Comparison of ENCODE assay signal across 26 cellular contexts in the genomic region with DNA sequence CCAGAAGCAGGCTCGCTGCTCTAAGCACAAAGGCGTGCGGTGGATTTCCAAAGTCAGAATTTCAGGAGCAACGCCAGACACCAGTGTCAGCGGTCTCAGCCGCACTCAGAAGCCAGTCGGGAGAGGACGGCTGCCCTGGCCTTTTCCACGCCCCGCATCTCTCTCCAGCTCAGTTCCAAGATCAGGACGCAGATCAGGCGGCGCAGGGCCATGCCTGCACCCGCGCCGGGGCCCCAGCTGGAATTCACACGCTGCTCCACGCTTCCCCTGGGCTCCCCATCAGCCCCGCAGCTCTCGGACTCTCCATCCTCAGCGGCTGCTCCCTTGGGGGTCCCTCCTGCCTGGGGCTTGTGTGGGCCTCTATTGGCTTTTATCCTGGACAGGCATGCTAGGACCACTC.
"Had no signal": no experiment of that assay in that cellular context is flagged by ENCODE, and none has a peak within 500 bp of the region (broad histone marks: within the 10 kb centered on the region; RNA-seq: fewer than 3 reads in every experiment).

No MANE protein-coding gene starts in this region.

- H3K36me3 Mint-ChIP-seq: activated naive CD8-positive, alpha-beta T cell treated with anti-CD3 and anti-CD28 coated beads for 36 hours had no signal

- H3K27me3 ChIP-seq: sigmoid colon, upper lobe of left lung had no signal

- H3K9me3 ChIP-seq: heart left ventricle, lower lobe of right lung, mucosa of descending colon, sigmoid colon, thoracic aorta, upper lobe of left lung had no signal

- H3K4me1 ChIP-seq: sigmoid colon had no signal

- H3K27ac ChIP-seq: epithelial cell of prostate, heart left ventricle, lower lobe of right lung, sigmoid colon, upper lobe of left lung had no signal

- H3K27ac Mint-ChIP-seq: activated naive CD8-positive, alpha-beta T cell treated with anti-CD3 and anti-CD28 coated beads for 36 hours; endodermal cell had no signal

- ATAC-seq: activated T-cell treated with anti-CD3 and anti-CD28 coated beads, Interleukin-2, amount 50 U/mL, for 4 hours; mucosa of descending colon had no signal

- H3K36me3 ChIP-seq: heart left ventricle, lower lobe of right lung, sigmoid colon, thoracic aorta, upper lobe of left lung had no signal

- H3K9me3 Mint-ChIP-seq: activated naive CD8-positive, alpha-beta T cell treated with anti-CD3 and anti-CD28 coated beads for 36 hours had no signal

- DNase-seq: activated CD4-positive, alpha-beta T cell treated with anti-CD3 and anti-CD28 coated beads for 1 hour; activated CD4-positive, alpha-beta T cell treated with anti-CD3 and anti-CD28 coated beads, Interleukin-2, amount 50 U/mL, for 4 hours; activated CD8-positive, alpha-beta memory T cell treated with anti-CD3 and anti-CD28 coated beads, Interleukin-2, amount 50 U/mL, for 48 hours; activated naive CD4-positive, alpha-beta T cell treated with Interleukin-2 at 50 U/mL for 16 hours; activated naive CD8-positive, alpha-beta T cell treated with anti-CD3 and anti-CD28 coated beads for 36 hours; activated T-cell treated with anti-CD3 and anti-CD28 coated beads, Interleukin-2, amount 50 U/mL, for 4 hours; cerebellar nuclear complex; cortex of kidney; endodermal cell; heart left ventricle; islet precursor cell; left cardiac atrium; lower lobe of right lung; mesendoderm; mucosa of descending colon; occipital lobe; sigmoid colon; stimulated activated CD4-positive, alpha-beta T cell treated with anti-CD3 and anti-CD28 coated beads, Interleukin-15, amount 100 ng/mL, for 24 hours; stimulated activated CD4-positive, alpha-beta T cell treated with anti-CD3 and anti-CD28 coated beads, Interleukin-2, amount 100 ng/mL, for 48 hours; stimulated activated CD8-positive, alpha-beta memory T cell treated with anti-CD3 and anti-CD28 coated beads, Interleukin-4, amount 100 ng/mL, for 48 hours; stimulated activated naive CD4-positive, alpha-beta T cell treated with Interleukin-2 at 50 U/mL for 16 hours; T-helper 9 cell had no signal

- H3K4me3 Mint-ChIP-seq: activated naive CD8-positive, alpha-beta T cell treated with anti-CD3 and anti-CD28 coated beads for 36 hours; activated T-cell treated with anti-CD3 and anti-CD28 coated beads, Interleukin-2, amount 50 U/mL, for 4 hours; endodermal cell had no signal

- H3K4me3 ChIP-seq: heart left ventricle, lower lobe of right lung, mucosa of descending colon, sigmoid colon, smooth muscle cell, thoracic aorta, upper lobe of left lung had no signal

- H3K4me1 Mint-ChIP-seq: endodermal cell had no signal
